In the genomic region with DNA sequence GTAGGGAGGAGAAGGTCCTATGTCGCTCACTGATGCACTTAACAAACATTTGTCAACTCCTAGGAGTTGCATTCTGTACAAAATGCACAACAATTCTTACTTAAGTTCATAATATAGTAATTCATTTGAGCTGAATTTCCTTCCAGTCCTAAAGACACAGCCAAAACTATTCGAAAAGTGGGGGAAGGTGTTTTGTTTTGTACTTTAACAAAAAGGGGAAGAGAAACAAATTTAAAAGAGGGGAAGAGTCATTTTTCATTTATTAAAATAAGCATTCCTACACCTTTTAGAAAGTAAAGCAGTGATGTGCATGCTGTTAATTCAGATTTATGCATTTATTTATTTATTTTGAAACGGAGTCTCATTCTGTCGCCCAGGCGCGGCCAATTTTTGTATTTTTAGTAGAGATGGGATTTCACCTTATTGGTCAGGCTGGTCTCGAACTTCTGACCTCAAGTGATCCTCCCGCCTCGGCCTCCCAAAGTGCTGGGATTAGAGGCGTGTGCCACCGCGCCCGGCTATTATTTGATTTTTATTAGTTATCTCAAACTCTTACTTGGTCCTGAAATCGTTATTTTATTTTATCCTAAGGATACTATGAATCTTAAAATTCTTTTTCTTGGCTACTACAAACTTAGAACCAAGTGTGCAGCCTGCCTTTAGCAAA, we compare ENCODE assay signal across 9 cellular contexts. TPM values are rescaled to one million over a fixed set of nuclear protein-coding genes. Genes with fewer than 3 reads are reported as not detected.
DNase-seq lines count a peak whose midpoint lies in the region; ATAC-seq and TF ChIP-seq lines count a peak whose summit lies in the region.
"Had no signal": no experiment of that assay in that cellular context is flagged by ENCODE, and none has a peak within 500 bp of the region (broad histone marks: within the 10 kb centered on the region; RNA-seq: fewer than 3 reads in every experiment).

No MANE protein-coding gene starts in this region.

- H3K4me3 ChIP-seq in Loucy (ENCODE audit: low read length, poor library complexity, severe bottlenecking) (peak overlapping the region; percentile 91), coronary artery (peak overlapping the region; percentile 95)

- no peak overlapping the region; the same call in 1 of the 2 replicates for H2AFZ ChIP-seq in Loucy (ENCODE audit: low read length)

- TF ChIP-seq CTCF in Calu3 (IDR thresholded peaks at IDR 0.05; ENCODE audit: unreplicated experiment) (no peak), Loucy (conservative IDR thresholded peaks at IDR 0.05; ENCODE audit: low read length) (no peak), coronary artery (IDR thresholded peaks at IDR 0.05) (no peak), neural crest cell (conservative IDR thresholded peaks at IDR 0.05) (no peak)

- no peaks in the 10 kb centered on the region for H3K36me3 ChIP-seq in Loucy (ENCODE audit: insufficient read depth, low read length)

- H3F3A ChIP-seq in Loucy (ENCODE audit: low read depth) = no peaks in the 10 kb centered on the region

- peak overlapping the region; percentile 81 for H3K9ac ChIP-seq in Loucy (ENCODE audit: low read depth, low read length, poor library complexity, severe bottlenecking)

- H4K20me1 ChIP-seq in Loucy (ENCODE audit: insufficient read depth, low read length, poor library complexity, severe bottlenecking) = peaks cover 19% of the 10 kb centered on the region

- H3K27me3 ChIP-seq in Loucy (ENCODE audit: insufficient read depth, low read length, poor library complexity, severe bottlenecking) = no peaks in the 10 kb centered on the region

- no peaks in the 10 kb centered on the region for H3K9me3 Mint-ChIP-seq in Calu3 (ENCODE audit: low read depth, unreplicated experiment)
- peaks cover 7% of the 10 kb centered on the region for H3K9me3 Mint-ChIP-seq in neural crest cell

- H3K27me3 Mint-ChIP-seq in Calu3 (ENCODE audit: unreplicated experiment) (no peaks in the 10 kb centered on the region), neural crest cell (ENCODE audit: low read depth) (peaks cover 2% of the 10 kb centered on the region)

- no peaks in the 10 kb centered on the region for H3K9me2 ChIP-seq in Loucy (replicated peaks; ENCODE audit: low read depth, low read length)

- H3K27ac ChIP-seq in coronary artery = peak overlapping the region in 1 of 2 donors; percentile 78

- peaks cover 19% of the 10 kb centered on the region for H3K79me2 ChIP-seq in Loucy (ENCODE audit: insufficient read depth, low read length)

- H3K4me1 Mint-ChIP-seq in Calu3 (ENCODE audit: low read depth, unreplicated experiment) (no peaks in the 10 kb centered on the region), neural crest cell (peaks cover 17% of the 10 kb centered on the region)

- no peak for ATAC-seq in HG02970 (IDR thresholded peaks at IDR 0.05; ENCODE audit: low FRiP score, unreplicated experiment)
- no peak for ATAC-seq in GM21360 (IDR thresholded peaks at IDR 0.05; ENCODE audit: unreplicated experiment)

- H3K27ac Mint-ChIP-seq in Calu3 (ENCODE audit: unreplicated experiment) (peak overlapping the region; percentile 98), neural crest cell (ENCODE audit: unreplicated experiment) (no peak overlapping the region)

- H3K36me3 Mint-ChIP-seq in Calu3 (ENCODE audit: insufficient read depth, unreplicated experiment) = peaks cover 23% of the 10 kb centered on the region
- H3K36me3 Mint-ChIP-seq in neural crest cell (ENCODE audit: low read depth) = no peaks in the 10 kb centered on the region

- CTCF ChIA-PET in Calu3 (lab: Charles Lee) = no interaction called here

- peak overlapping the region; percentile 68 for H3K4me2 ChIP-seq in Loucy (ENCODE audit: low read depth, low read length, poor library complexity, severe bottlenecking)

- no TSS peak for BruUV-seq in Calu3 (replicated peaks; lab: Mats Ljungman, UMichigan)

- H3K9me3 ChIP-seq in Loucy (ENCODE audit: insufficient read depth, low read depth, low read length) = no peaks in the 10 kb centered on the region

- H3K4me3 Mint-ChIP-seq in Calu3 (ENCODE audit: low read depth, unreplicated experiment) (peak overlapping the region; percentile 99), neural crest cell (peak overlapping the region; percentile 99)

- intact Hi-C loops in Calu3 (cut with micrococcal nuclease; ENCODE audit: unreplicated experiment) = loop anchor here (5.0 kb wide), 1 partner anchor 41 kb away; a partner anchor contains a TSS

- peaks cover 20% of the 10 kb centered on the region for H3K4me1 ChIP-seq in Loucy (ENCODE audit: insufficient read depth, low read length, poor library complexity, severe bottlenecking)

- DNase-seq in Calu3 (no peak), coronary artery (ENCODE audit: low spot score) (no peak), neural crest cell (ENCODE audit: low read depth, low spot score) (no peak), NCI-H1417 (lab: John Stamatoyannopoulos, UW) (no peak)
- no peak for DNase-seq in stimulated activated naive CD4-positive, alpha-beta T cell (lab: John Stamatoyannopoulos, UW)
- DNase-seq: anterior cingulate cortex had no signal

RNA-seq across cellular contexts. Expression of a gene that starts 1.1 kb away (rescaled TPM):
- total RNA-seq in Calu3 (2022) (16.4 and 16.7 TPM in 2 replicates), neural crest cell (20.1 and 20.3 TPM in 2 replicates)

RNA-seq across cellular contexts. Expression of a gene that starts 39.7 kb away (rescaled TPM):
- 3.8 and 3.9 TPM in 2 replicates for total RNA-seq in Calu3 (2022)
- total RNA-seq in neural crest cell = 3.3 and 3.4 TPM in 2 replicates
